In the genomic region with DNA sequence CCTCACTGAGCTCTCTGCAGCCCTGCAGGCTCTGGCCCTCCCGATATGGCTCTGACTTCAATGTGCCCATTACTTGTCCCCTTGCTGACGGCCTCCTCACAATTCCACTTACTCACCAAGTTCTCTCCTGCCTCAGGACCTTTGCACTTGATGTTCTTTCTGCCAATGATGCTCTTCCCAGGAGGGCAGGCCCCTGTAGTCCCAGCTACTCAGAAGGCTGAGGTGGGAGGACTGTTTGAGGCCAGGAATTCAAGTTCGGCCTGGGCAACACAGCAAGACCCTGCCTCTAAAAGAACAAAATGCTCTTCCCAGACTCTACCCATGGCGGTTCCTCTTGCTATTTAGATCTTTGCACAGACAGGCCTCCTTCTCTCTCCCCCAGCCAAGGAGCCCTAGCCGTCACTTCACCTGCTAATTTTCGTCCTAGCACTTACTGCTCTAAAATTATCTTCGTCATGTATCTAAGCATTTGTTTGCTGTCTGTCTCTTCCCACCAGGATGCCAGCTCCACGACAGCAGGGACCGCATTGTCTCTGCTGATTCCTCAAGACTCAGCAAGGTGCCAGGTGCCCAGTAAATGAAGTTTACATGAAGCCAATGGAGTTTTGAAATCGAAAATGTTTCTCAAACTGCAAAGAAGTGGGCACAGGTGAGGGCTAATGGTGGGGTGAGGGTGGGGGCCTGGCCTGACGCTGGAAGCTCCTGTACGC, we compare ENCODE assay signal across 8 cellular contexts. TPM values are rescaled to one million over a fixed set of nuclear protein-coding genes. Genes with fewer than 3 reads are reported as not detected.
DNase-seq lines count a peak whose midpoint lies in the region; ATAC-seq, FAIRE-seq and TF ChIP-seq lines count a peak whose summit lies in the region.

No MANE protein-coding gene starts in this region.

- no peak overlapping the region for H3K27ac ChIP-seq in CD4-positive, CD25-positive, alpha-beta regulatory T cell (ENCODE audit: insufficient read depth, low read length, poor library complexity, severe bottlenecking)
- peak overlapping the region; percentile 93 for H3K27ac ChIP-seq in colonic mucosa
- no peak overlapping the region for H3K27ac ChIP-seq in neural progenitor cell

- no peaks in the 10 kb centered on the region for H3K9me3 ChIP-seq in CD4-positive, CD25-positive, alpha-beta regulatory T cell (ENCODE audit: control insufficient read depth in 2 of 2, low read length in 2 of 2)
- no peaks in the 10 kb centered on the region for H3K9me3 ChIP-seq in colonic mucosa
- H3K9me3 ChIP-seq in neural progenitor cell (ENCODE audit: low read depth), result no peaks in the 10 kb centered on the region

- ATAC-seq in CD4-positive, CD25-positive, alpha-beta regulatory T cell (ENCODE audit: low read depth in 2 of 2), result no peak
- no peak for ATAC-seq in HG03520 (IDR thresholded peaks at IDR 0.05; ENCODE audit: unreplicated experiment)

- TF ChIP-seq CTCF in LNCaP clone FGC (IDR thresholded peaks at IDR 0.05; ENCODE audit: control insufficient read depth, extremely low read depth, insufficient read depth) (no peak), colonic mucosa (IDR thresholded peaks at IDR 0.05) (no peak), neural progenitor cell (IDR thresholded peaks at IDR 0.05) (no peak)

- H3K36me3 ChIP-seq in CD4-positive, CD25-positive, alpha-beta regulatory T cell (ENCODE audit: control insufficient read depth, insufficient read depth, low read length), result no peaks in the 10 kb centered on the region
- no peaks in the 10 kb centered on the region for H3K36me3 ChIP-seq in colonic mucosa
- H3K36me3 ChIP-seq in neural progenitor cell, result no peaks in the 10 kb centered on the region

- H3K4me1 Mint-ChIP-seq in CD4-positive, CD25-positive, alpha-beta regulatory T cell, result peaks cover 0 to 45% (median 21%) of the 10 kb centered on the region in 4 donors
- peaks cover 49% of the 10 kb centered on the region for H3K4me1 Mint-ChIP-seq in neural progenitor cell

- no peak overlapping the region for H2AFZ ChIP-seq in neural progenitor cell (replicated peaks)

- peaks cover 29% of the 10 kb centered on the region for H3K79me2 ChIP-seq in neural progenitor cell (ENCODE audit: low read depth)

- peaks cover 28% of the 10 kb centered on the region for H4K20me1 ChIP-seq in neural progenitor cell (ENCODE audit: low read depth)

- intact Hi-C loops in colonic mucosa (cut with DNase I), result loop anchor here (5.0 kb wide), 3 partner anchors 97 to 352 kb away; no protein-coding TSS in a partner anchor

- peaks cover 9% of the 10 kb centered on the region for H3K27me3 Mint-ChIP-seq in CD4-positive, CD25-positive, alpha-beta regulatory T cell
- peaks cover 10% of the 10 kb centered on the region for H3K27me3 Mint-ChIP-seq in neural progenitor cell (ENCODE audit: insufficient read depth, low read depth)

- peak overlapping the region in 1 of 2 donors; percentile 40 for H3K9ac ChIP-seq in colonic mucosa (ENCODE audit: low read depth in 2 of 2, low read length in 2 of 2)
- H3K9ac ChIP-seq in neural progenitor cell, result no peak overlapping the region

- no peak for FAIRE-seq in RCC 7860 (lab: Jason Lieb, UNC)

- peak overlapping the region; percentile 95 for H3K4me2 ChIP-seq in neural progenitor cell

- H3K9me3 Mint-ChIP-seq in CD4-positive, CD25-positive, alpha-beta regulatory T cell, result no peaks in the 10 kb centered on the region
- H3K9me3 Mint-ChIP-seq in neural progenitor cell, result no peaks in the 10 kb centered on the region

- H3F3A ChIP-seq in neural progenitor cell (ENCODE audit: low read depth), result peaks cover 28% of the 10 kb centered on the region

- peak overlapping the region; percentile 18 to 43 (median 26) for H3K27ac Mint-ChIP-seq in CD4-positive, CD25-positive, alpha-beta regulatory T cell
- peak overlapping the region; percentile 27 for H3K27ac Mint-ChIP-seq in neural progenitor cell

- DNase-seq in CD4-positive, CD25-positive, alpha-beta regulatory T cell, result no peak
- no peak for DNase-seq in LNCaP clone FGC (ENCODE audit: low read depth)
- no peak for DNase-seq in colonic mucosa
- DNase-seq in neural progenitor cell (ENCODE audit: low spot score), result no peak
- no peak for DNase-seq in RCC 7860 (ENCODE audit: low spot score)
- DNase-seq in iPS-NIHi11 (ENCODE audit: low spot score), result no peak
- no peak for DNase-seq in AG20443 (ENCODE audit: low spot score)

- no peak overlapping the region for H3K4me3 ChIP-seq in CD4-positive, CD25-positive, alpha-beta regulatory T cell (ENCODE audit: low read depth, low read length)
- H3K4me3 ChIP-seq in LNCaP clone FGC (ENCODE audit: low read depth, low read length) (peak overlapping the region; percentile 85), colonic mucosa (peak overlapping the region; percentile 87), neural progenitor cell (peak overlapping the region; percentile 74)

- H3K4me3 Mint-ChIP-seq in CD4-positive, CD25-positive, alpha-beta regulatory T cell, result peak overlapping the region; percentile 75 to 91 (median 81)
- H3K4me3 Mint-ChIP-seq in neural progenitor cell, result peak overlapping the region; percentile 83

- no peaks in the 10 kb centered on the region for H3K36me3 Mint-ChIP-seq in CD4-positive, CD25-positive, alpha-beta regulatory T cell
- H3K36me3 Mint-ChIP-seq in neural progenitor cell, result no peaks in the 10 kb centered on the region

- no peaks in the 10 kb centered on the region for H3K27me3 ChIP-seq in CD4-positive, CD25-positive, alpha-beta regulatory T cell (ENCODE audit: control insufficient read depth, insufficient read depth, low read length)
- H3K27me3 ChIP-seq in colonic mucosa (no peaks in the 10 kb centered on the region), neural progenitor cell (peaks cover 92% of the 10 kb centered on the region)

- H3K4me1 ChIP-seq in CD4-positive, CD25-positive, alpha-beta regulatory T cell (ENCODE audit: control insufficient read depth, insufficient read depth, low read length, poor library complexity, severe bottlenecking), result peaks cover 26% of the 10 kb centered on the region
- H3K4me1 ChIP-seq in colonic mucosa (peaks cover 9% of the 10 kb centered on the region), neural progenitor cell (peaks cover 16% of the 10 kb centered on the region)

RNA-seq across cellular contexts. Expression of gene RAI1, which starts 0.6 kb away (rescaled TPM):
- 11.4 TPM for total RNA-seq in CD4-positive, CD25-positive, alpha-beta regulatory T cell
- polyA plus RNA-seq in CD4-positive, CD25-positive, alpha-beta regulatory T cell, result 1 to 10 TPM in 3 of 4 donors, under 1 TPM in 1; 0.80 to 1.2 (median 1.1) TPM
- 10 to 100 TPM; 21.8 to 24.5 TPM for total RNA-seq in colonic mucosa
- total RNA-seq in neural progenitor cell (ENCODE audit: low replicate concordance), result 18.0 and 27.4 TPM in 2 replicates
